Comparison of ENCODE assay signal across 9 cellular contexts in genomic region chr3:11655188-11655928, GRCh38. TPM values are rescaled to one million over a fixed set of nuclear protein-coding genes. Genes with fewer than 3 reads are reported as not detected.
DNase-seq lines count a peak whose midpoint lies in the region; ATAC-seq and FAIRE-seq lines count a peak whose summit lies in the region.
"Had no signal": no experiment of that assay in that cellular context is flagged by ENCODE, and none has a peak within 500 bp of the region (broad histone marks: within the 10 kb centered on the region; RNA-seq: fewer than 3 reads in every experiment).

No MANE protein-coding gene starts in this region.

- H3K9me3 Mint-ChIP-seq in activated T-cell treated with anti-CD3 and anti-CD28 coated beads, Interleukin-2, amount 50 U/mL, for 72 hours, result no peaks in the 10 kb centered on the region

- peak; percentile 37 to 38 for DNase-seq in activated T-cell treated with anti-CD3 and anti-CD28 coated beads, Interleukin-2, amount 50 U/mL, for 72 hours
- DNase-seq in activated T-cell treated with anti-CD3 and anti-CD28 coated beads for 4 hours (no peak), NCI-H524 (lab: John Stamatoyannopoulos, UW) (peak; percentile 54 to 83), dermis blood vessel endothelial cell (peak; percentile 59), GM19239 (ENCODE audit: insufficient read length, low spot score) (no peak)
- peak; percentile 31 for DNase-seq in stimulated activated CD8-positive, alpha-beta memory T cell treated with anti-CD3 and anti-CD28 coated beads, Interleukin-4, amount 100 ng/mL, for 48 hours
- DNase-seq: colonic mucosa had no signal

- H3K36me3 Mint-ChIP-seq in activated T-cell treated with anti-CD3 and anti-CD28 coated beads, Interleukin-2, amount 50 U/mL, for 72 hours (ENCODE audit: insufficient read depth in 2 of 2), result no peaks in the 10 kb centered on the region

- peaks cover 6% of the 10 kb centered on the region for H3K4me1 Mint-ChIP-seq in activated T-cell treated with anti-CD3 and anti-CD28 coated beads, Interleukin-2, amount 50 U/mL, for 72 hours (ENCODE audit: low read depth)

- ATAC-seq in activated T-cell treated with anti-CD3 and anti-CD28 coated beads, Interleukin-2, amount 50 U/mL, for 72 hours (replicated peaks in 1 of 2), result peak; percentile 87 to 92
- ATAC-seq in HG02970 (IDR thresholded peaks at IDR 0.05; ENCODE audit: low FRiP score, unreplicated experiment) (no peak), GM19035 (IDR thresholded peaks at IDR 0.05; ENCODE audit: unreplicated experiment) (no peak)

- no peak overlapping the region for H3K27ac Mint-ChIP-seq in activated T-cell treated with anti-CD3 and anti-CD28 coated beads, Interleukin-2, amount 50 U/mL, for 72 hours

- FAIRE-seq in GM19239 (lab: Jason Lieb, UNC), result no peak

- no peaks in the 10 kb centered on the region for H3K27me3 Mint-ChIP-seq in activated T-cell treated with anti-CD3 and anti-CD28 coated beads, Interleukin-2, amount 50 U/mL, for 72 hours (ENCODE audit: low read depth)

- H3K4me3 Mint-ChIP-seq in activated T-cell treated with anti-CD3 and anti-CD28 coated beads, Interleukin-2, amount 50 U/mL, for 72 hours, result no peak overlapping the region

RNA-seq across cellular contexts. Expression of gene VGLL4, which starts 11.6 kb away (rescaled TPM):
- total RNA-seq in activated T-cell treated with anti-CD3 and anti-CD28 coated beads, Interleukin-2, amount 50 U/mL, for 72 hours, result 10 to 100 TPM; 22.3 to 23.7 TPM
- 76.7 and 79.0 TPM in 2 replicates for total RNA-seq in dermis blood vessel endothelial cell

Comparison
In these comparisons a context has a peak if more than half of its experiments do, and no peak if none do; other contexts are left out.
1. DNase-seq: peak in activated T-cell treated with anti-CD3 and anti-CD28 coated beads, Interleukin-2, amount 50 U/mL, for 72 hours (2 of 2), NCI-H524 (2 of 2), dermis blood vessel endothelial cell (single experiment) and stimulated activated CD8-positive, alpha-beta memory T cell treated with anti-CD3 and anti-CD28 coated beads, Interleukin-4, amount 100 ng/mL, for 48 hours (single experiment); none in activated T-cell treated with anti-CD3 and anti-CD28 coated beads for 4 hours (single experiment) and GM19239 (single experiment).
2. ATAC-seq: peak in activated T-cell treated with anti-CD3 and anti-CD28 coated beads, Interleukin-2, amount 50 U/mL, for 72 hours (2 of 2); none in HG02970 (single experiment) and GM19035 (single experiment).